13 cellular contexts compared by ENCODE assay signal in genomic region chr16:84897911-84898377, GRCh38.
DNase-seq lines count a peak whose midpoint lies in the region; TF ChIP-seq lines count a peak whose summit lies in the region.
"Had no signal": no experiment of that assay in that cellular context is flagged by ENCODE, and none has a peak within 500 bp of the region (broad histone marks: within the 10 kb centered on the region; RNA-seq: fewer than 3 reads in every experiment).

No MANE protein-coding gene starts in this region.

- no peaks in the 10 kb centered on the region for H3K9me3 Mint-ChIP-seq in activated CD4-positive, alpha-beta memory T cell treated with anti-CD3 and anti-CD28 coated beads for 36 hours
- H3K9me3 Mint-ChIP-seq in activated naive CD8-positive, alpha-beta T cell treated with anti-CD3 and anti-CD28 coated beads for 36 hours: no peaks in the 10 kb centered on the region

- TF ChIP-seq CTCF in epithelial cell of esophagus (IDR thresholded peaks at IDR 0.05; ENCODE audit: insufficient read depth, low read depth, low read length, missing control alignments): no peak

- H3K36me3 Mint-ChIP-seq in activated CD4-positive, alpha-beta memory T cell treated with anti-CD3 and anti-CD28 coated beads for 36 hours: no peaks in the 10 kb centered on the region
- no peaks in the 10 kb centered on the region for H3K36me3 Mint-ChIP-seq in activated naive CD8-positive, alpha-beta T cell treated with anti-CD3 and anti-CD28 coated beads for 36 hours
- H3K36me3 Mint-ChIP-seq: activated naive CD8-positive, alpha-beta T cell; WTC11 had no signal

- POLR2A ChIA-PET in activated CD4-positive, alpha-beta memory T cell treated with anti-CD3 and anti-CD28 coated beads for 36 hours (lab: Charles Lee): no interaction called here

- H3K4me3 ChIP-seq in epithelial cell of esophagus (ENCODE audit: low read length): no peak overlapping the region

- peaks cover 2% of the 10 kb centered on the region for H3K27me3 Mint-ChIP-seq in activated CD4-positive, alpha-beta memory T cell treated with anti-CD3 and anti-CD28 coated beads for 36 hours
- peaks cover 8% of the 10 kb centered on the region for H3K27me3 Mint-ChIP-seq in activated naive CD8-positive, alpha-beta T cell treated with anti-CD3 and anti-CD28 coated beads for 36 hours
- H3K27me3 Mint-ChIP-seq: activated naive CD8-positive, alpha-beta T cell had no signal

- CTCF ChIA-PET in activated CD4-positive, alpha-beta memory T cell treated with anti-CD3 and anti-CD28 coated beads for 36 hours (lab: Charles Lee): no interaction called here

- DNase-seq in Ammon's horn (ENCODE audit: low spot score) (peak; percentile 66), NCI-H82 treated with DMSO at 0.1 percent for 48 hours (lab: John Stamatoyannopoulos, UW; ENCODE audit: unreplicated experiment) (peak; percentile 71), epithelial cell of esophagus (ENCODE audit: low read depth) (peak; percentile 41), medulla oblongata (ENCODE audit: extremely low spot score) (peak; percentile 24), cerebellar cortex (ENCODE audit: low spot score) (no peak)
- DNase-seq in activated CD4-positive, alpha-beta memory T cell treated with anti-CD3 and anti-CD28 coated beads for 36 hours: no peak
- no peak for DNase-seq in activated naive CD8-positive, alpha-beta T cell treated with anti-CD3 and anti-CD28 coated beads for 36 hours
- DNase-seq in activated effector memory CD4-positive, alpha-beta T cell treated with Interleukin-2 at 50 U/mL for 16 hours: no peak
- DNase-seq: Caco-2, NCI-H2081 treated with DMSO at 0.1 percent for 48 hours, SK-N-SH had no signal

- intact Hi-C loops in activated CD4-positive, alpha-beta memory T cell treated with anti-CD3 and anti-CD28 coated beads for 36 hours (cut with micrococcal nuclease): no loop called here

- H3K27ac Mint-ChIP-seq in activated CD4-positive, alpha-beta memory T cell treated with anti-CD3 and anti-CD28 coated beads for 36 hours: no peak overlapping the region
- no peak overlapping the region for H3K27ac Mint-ChIP-seq in activated naive CD8-positive, alpha-beta T cell treated with anti-CD3 and anti-CD28 coated beads for 36 hours
- H3K27ac Mint-ChIP-seq: activated naive CD8-positive, alpha-beta T cell; WTC11 had no signal

- H3K4me3 Mint-ChIP-seq in activated CD4-positive, alpha-beta memory T cell treated with anti-CD3 and anti-CD28 coated beads for 36 hours: no peak overlapping the region
- no peak overlapping the region for H3K4me3 Mint-ChIP-seq in activated naive CD8-positive, alpha-beta T cell treated with anti-CD3 and anti-CD28 coated beads for 36 hours
- H3K4me3 Mint-ChIP-seq: activated naive CD8-positive, alpha-beta T cell; WTC11 had no signal

- peaks cover 5% of the 10 kb centered on the region for H3K4me1 Mint-ChIP-seq in activated CD4-positive, alpha-beta memory T cell treated with anti-CD3 and anti-CD28 coated beads for 36 hours (ENCODE audit: low read depth)
- peaks cover 3% of the 10 kb centered on the region for H3K4me1 Mint-ChIP-seq in activated naive CD8-positive, alpha-beta T cell treated with anti-CD3 and anti-CD28 coated beads for 36 hours

Comparison
In these comparisons a context has a peak if more than half of its experiments do, and no peak if none do; other contexts are left out.
1. DNase-seq: peak in Ammon's horn (single experiment), NCI-H82 treated with DMSO at 0.1 percent for 48 hours (single experiment), epithelial cell of esophagus (single experiment) and medulla oblongata (single experiment); none in activated CD4-positive, alpha-beta memory T cell treated with anti-CD3 and anti-CD28 coated beads for 36 hours (single experiment), activated naive CD8-positive, alpha-beta T cell treated with anti-CD3 and anti-CD28 coated beads for 36 hours (single experiment), activated effector memory CD4-positive, alpha-beta T cell treated with Interleukin-2 at 50 U/mL for 16 hours (single experiment) and cerebellar cortex (single experiment).